ENCODE assay signal across 10 cellular contexts in the genomic region with DNA sequence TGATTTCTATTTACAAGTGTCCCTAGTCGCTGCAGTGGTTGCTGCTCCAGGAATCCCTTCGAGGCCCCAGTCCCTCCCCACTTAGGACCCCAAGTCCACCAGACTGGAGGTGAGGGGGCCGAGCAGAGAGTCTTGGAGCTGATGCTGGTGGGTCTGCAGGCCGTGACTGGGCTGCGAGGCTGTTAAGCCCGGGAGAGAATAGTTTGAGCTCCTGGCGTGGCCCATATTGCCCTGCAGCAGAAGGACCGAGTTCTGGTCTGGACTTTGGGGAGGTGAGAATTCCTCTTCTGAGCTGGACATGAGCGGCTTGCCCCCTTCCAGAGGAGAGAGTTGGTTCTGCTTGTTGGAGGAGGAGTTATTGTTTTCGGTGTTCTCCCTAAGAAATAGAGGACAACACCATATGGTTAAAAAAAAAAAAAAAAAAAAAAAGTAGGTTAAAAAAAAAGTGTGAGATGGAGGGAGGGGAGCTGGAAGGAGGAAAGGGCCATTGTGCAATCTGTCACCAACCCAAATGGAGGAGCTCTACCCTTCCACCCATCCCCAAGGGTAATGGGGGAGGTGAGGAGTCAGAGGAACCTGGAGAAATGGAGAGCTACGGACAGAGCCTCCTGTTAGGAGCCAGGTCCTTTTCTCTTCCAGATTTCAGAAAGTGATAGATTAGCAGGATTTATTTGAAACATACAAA. TPM values are rescaled to one million over a fixed set of nuclear protein-coding genes. Genes with fewer than 3 reads are reported as not detected.
DNase-seq lines count a peak whose midpoint lies in the region; ATAC-seq and TF ChIP-seq lines count a peak whose summit lies in the region.
"Had no signal": no experiment of that assay in that cellular context is flagged by ENCODE, and none has a peak within 500 bp of the region (broad histone marks: within the 10 kb centered on the region; RNA-seq: fewer than 3 reads in every experiment).

No MANE protein-coding gene starts in this region.

- WGBS in SK-N-SH (ENCODE audit: low lambda C conversion rate), result 28% methylated on average over 9 of the region's 11 CpGs
- WGBS in smooth muscle cell (ENCODE audit: low lambda C conversion rate), result 5% methylated on average over 11 of the region's 11 CpGs

- no peaks in the 10 kb centered on the region for H3K27me3 ChIP-seq in SK-N-SH (ENCODE audit: insufficient read depth)
- H3K27me3 ChIP-seq in fibroblast of lung (ENCODE audit: control insufficient read depth, insufficient read depth, low read length), result peaks cover 55% of the 10 kb centered on the region
- H3K27me3 ChIP-seq in smooth muscle cell (ENCODE audit: low read depth), result peaks cover 100% of the 10 kb centered on the region

- H3K4me1 ChIP-seq in SK-N-SH (ENCODE audit: control insufficient read depth in 1 of 2, insufficient read depth in 2 of 2, low read depth in 1 of 2, low read length in 1 of 2) (peaks cover 9 to 21% of the 10 kb centered on the region in 2 experiments; a peak in 3 of 4 replicates), fibroblast of lung (ENCODE audit: control insufficient read depth, extremely low read depth, insufficient read depth, low read length) (peaks cover 5% of the 10 kb centered on the region), smooth muscle cell (ENCODE audit: low read depth) (peaks cover 23% of the 10 kb centered on the region)

- H3K79me2 ChIP-seq in SK-N-SH (ENCODE audit: insufficient read depth), result peaks cover 87% of the 10 kb centered on the region
- H3K79me2 ChIP-seq in fibroblast of lung (ENCODE audit: control insufficient read depth, insufficient read depth, low read length), result peaks cover 25% of the 10 kb centered on the region
- no peaks in the 10 kb centered on the region for H3K79me2 ChIP-seq in smooth muscle cell (ENCODE audit: low read depth)

- H3F3A ChIP-seq in SK-N-SH (replicated peaks; ENCODE audit: insufficient read depth), result peaks cover 14% of the 10 kb centered on the region
- peaks cover 7% of the 10 kb centered on the region for H3F3A ChIP-seq in smooth muscle cell (ENCODE audit: low read depth)

- TF ChIP-seq RAD21 in SK-N-SH (IDR thresholded peaks at IDR 0.05; ENCODE audit: low read length), result no peak

- H3K4me2 ChIP-seq in SK-N-SH (peak overlapping the region; percentile 86), fibroblast of lung (ENCODE audit: extremely low read depth, insufficient read depth, low read length) (peak overlapping the region; percentile 72), smooth muscle cell (no peak overlapping the region)

- no peak for TF ChIP-seq EP300 in SK-N-SH (IDR thresholded peaks at IDR 0.05; ENCODE audit: borderline replicate concordance in 1 of 2, low read depth in 1 of 2, low read length in 1 of 2)

- H3K9me2 ChIP-seq in SK-N-SH, result no peaks in the 10 kb centered on the region

- H3K36me3 ChIP-seq in SK-N-SH (replicated peaks in 1 of 2; ENCODE audit: control insufficient read depth in 1 of 2, insufficient read depth in 2 of 2, low read length in 1 of 2) (peaks cover 29 to 54% of the 10 kb centered on the region in 2 experiments), fibroblast of lung (ENCODE audit: control insufficient read depth, insufficient read depth, low read length) (peaks cover 5% of the 10 kb centered on the region), smooth muscle cell (ENCODE audit: low read depth) (no peaks in the 10 kb centered on the region)
- H3K36me3 ChIP-seq: neutrophil had no signal

- POLR2A ChIA-PET in SK-N-SH (lab: Yijun Ruan, JAX), result no interaction called here

- TF ChIP-seq CTCF in SK-N-SH (IDR thresholded peaks at IDR 0.05) (no peak), fibroblast of lung (conservative IDR thresholded peaks at IDR 0.05 in 1 of 2, IDR thresholded peaks at IDR 0.05 in 1 of 2; ENCODE audit: low read depth in 1 of 2, low read length in 2 of 2) (no peak), smooth muscle cell (IDR thresholded peaks at IDR 0.05; ENCODE audit: borderline replicate concordance, insufficient read depth, poor library complexity, severe bottlenecking) (no peak)

- H3K27ac ChIP-seq in SK-N-SH (ENCODE audit: low read depth in 2 of 2, low read length in 1 of 2) (peak overlapping the region; percentile 71 to 87), fibroblast of lung (ENCODE audit: insufficient read depth, low read length) (no peak overlapping the region), smooth muscle cell (ENCODE audit: low read depth) (no peak overlapping the region)
- H3K27ac ChIP-seq: neutrophil had no signal

- H3K9me3 ChIP-seq in SK-N-SH, result no peaks in the 10 kb centered on the region
- H3K9me3 ChIP-seq in fibroblast of lung (ENCODE audit: control insufficient read depth, insufficient read depth, low read depth, low read length), result no peaks in the 10 kb centered on the region
- no peaks in the 10 kb centered on the region for H3K9me3 ChIP-seq in smooth muscle cell (replicated peaks; ENCODE audit: low read depth)
- H3K9me3 ChIP-seq: neutrophil had no signal

- H4K20me1 ChIP-seq in SK-N-SH (ENCODE audit: insufficient read depth), result peaks cover 48% of the 10 kb centered on the region
- H4K20me1 ChIP-seq in fibroblast of lung (ENCODE audit: control insufficient read depth, extremely low read depth, insufficient read depth, low read length), result no peaks in the 10 kb centered on the region
- no peaks in the 10 kb centered on the region for H4K20me1 ChIP-seq in smooth muscle cell (ENCODE audit: low read depth)

- DNase-seq in SK-N-SH (no peak), NCI-H526 (lab: John Stamatoyannopoulos, UW) (peak; percentile 42 to 61), fibroblast of lung (ENCODE audit: low read depth in 2 of 2) (peak in 1 of 2 donors; percentile 56), smooth muscle cell (lab: John Stamatoyannopoulos, UW; ENCODE audit: unreplicated experiment) (no peak), foreskin melanocyte (no peak)

- CTCF ChIA-PET in SK-N-SH (lab: Yijun Ruan, JAX), result interaction anchor here (0.7 to 1.9 kb wide), 5 partner anchors 9 to 634 kb away, joined by 3 to 7 read pairs (median 3); no protein-coding TSS in a partner anchor

- peak overlapping the region; percentile 61 to 74 for H3K4me3 ChIP-seq in SK-N-SH (ENCODE audit: low read depth in 2 of 2, low read length in 1 of 2)
- H3K4me3 ChIP-seq in fibroblast of lung (replicated peaks in 1 of 4; ENCODE audit: control extremely low read depth in 1 of 4, insufficient read depth in 1 of 4, low read depth in 3 of 4, low read length in 4 of 4), result peak overlapping the region; percentile 26 to 89 (median 64)
- H3K4me3 ChIP-seq in smooth muscle cell, result peak overlapping the region; percentile 48
- H3K4me3 ChIP-seq: K562 had no signal

- ATAC-seq in SK-N-SH treated with all-trans-retinoic acid at 6 μM for 48 hours (no peak), GM21447 (IDR thresholded peaks at IDR 0.05; ENCODE audit: unreplicated experiment) (no peak), HG02798 (IDR thresholded peaks at IDR 0.05; ENCODE audit: poor library complexity, unreplicated experiment) (no peak)
- ATAC-seq: K562 had no signal

- H3K9ac ChIP-seq in SK-N-SH (peak overlapping the region; percentile 94), fibroblast of lung (ENCODE audit: insufficient read depth, low read length) (no peak overlapping the region), smooth muscle cell (ENCODE audit: low read depth) (no peak overlapping the region)

- H2AFZ ChIP-seq in SK-N-SH (ENCODE audit: low read depth) (no peak overlapping the region), fibroblast of lung (ENCODE audit: low read length) (no peak overlapping the region), smooth muscle cell (ENCODE audit: low read depth) (no peak overlapping the region)

TF ChIP-seq in SK-N-SH, 30 proteins besides CTCF, POLR2A, EP300 and RAD21 (continues in another document):
- TF ChIP-seq GATA2 (CRISPR knock-in tag; IDR thresholded peaks at IDR 0.05) (no peak), IRF3 (IDR thresholded peaks at IDR 0.05; ENCODE audit: low read depth, low read length) (no peak), FOXM1 (IDR thresholded peaks at IDR 0.05; ENCODE audit: low read depth) (no peak), CHD2 (IDR thresholded peaks at IDR 0.05; ENCODE audit: low read length, partially characterized antibody) (no peak)

TF ChIP-seq in SK-N-SH treated with all-trans-retinoic acid at 6 μM for 48 hours, 23 proteins besides CTCF, POLR2A, EP300 and RAD21:
- TF ChIP-seq CSRNP3 (CRISPR knock-in tag; IDR thresholded peaks at IDR 0.05) (no peak), TCF4 (CRISPR knock-in tag; IDR thresholded peaks at IDR 0.05; ENCODE audit: borderline replicate concordance) (no peak), SNAI2 (CRISPR knock-in tag; IDR thresholded peaks at IDR 0.05) (no peak), CSDC2 (CRISPR knock-in tag; IDR thresholded peaks at IDR 0.05) (no peak), ESRRG (CRISPR knock-in tag; IDR thresholded peaks at IDR 0.05) (no peak)

RNA-seq across cellular contexts. Expression of gene SIX1, which starts 2.9 kb away (rescaled TPM):
- 31.2 and 52.1 TPM in 2 replicates for polyA plus RNA-seq in SK-N-SH (2012; rRNA removed)
- polyA plus RNA-seq in SK-N-SH (2012; cell fraction: cytosol; rRNA removed), result 34.8 and 43.7 TPM in 2 replicates
- 42.7 and 45.1 TPM in 2 replicates for polyA plus RNA-seq in SK-N-SH (2012; cell fraction: nucleus; rRNA removed)
- total RNA-seq in fibroblast of lung, result 1.8 and 8.3 TPM in 2 replicates
- polyA plus RNA-seq in fibroblast of lung, result 6.9 and 11.3 TPM in 2 replicates
- 11.0 and 20.1 TPM in 2 replicates for polyA plus RNA-seq in fibroblast of lung (2012)
- 2.3 and 9.5 TPM in 2 replicates for polyA minus RNA-seq in fibroblast of lung (ENCODE audit: low replicate concordance)
- total RNA-seq in smooth muscle cell, result 0.54 TPM in 1 of 2 replicates, not detected in the other
- not detected in 2 replicates for polyA plus RNA-seq in smooth muscle cell

Comparison
In these comparisons a context has a peak if more than half of its experiments do, and no peak if none do; other contexts are left out.
1. DNase-seq: peak in NCI-H526 (2 of 2); none in SK-N-SH (single experiment), smooth muscle cell (single experiment) and foreskin melanocyte (single experiment).
2. H3K27ac ChIP-seq: peak in SK-N-SH (2 of 2); none in fibroblast of lung (single experiment) and smooth muscle cell (single experiment).
3. Peak in every context shown above with its lines, with median percentiles within 50 percentile points of each other: H3K4me3 ChIP-seq.